18 cellular contexts compared by ENCODE assay signal in the genomic region with DNA sequence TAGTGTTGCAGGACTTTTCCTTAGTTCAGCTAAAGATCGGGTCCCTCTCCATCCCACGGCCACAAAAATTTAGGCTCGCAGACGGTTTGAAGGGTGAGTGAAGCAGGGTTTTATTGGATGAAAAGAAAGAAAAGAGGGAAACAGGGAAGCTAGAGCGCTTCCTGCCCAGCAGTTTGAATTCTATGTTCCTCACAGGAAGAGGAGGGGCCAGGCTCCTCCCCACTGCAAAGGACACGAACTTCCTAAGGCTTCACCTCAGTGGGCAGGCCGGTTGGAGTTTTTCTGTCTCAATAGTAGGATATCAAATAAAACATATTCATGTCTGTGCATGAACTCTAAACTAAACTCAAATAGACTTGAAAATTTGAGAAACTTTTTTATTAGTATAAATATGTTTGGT. TPM values are rescaled to one million over a fixed set of nuclear protein-coding genes. Genes with fewer than 3 reads are reported as not detected.
A peak's percentile ranks its signal among the peaks of the same experiment; 100 is the strongest.
DNase-seq lines count a peak whose midpoint lies in the region; ATAC-seq and TF ChIP-seq lines count a peak whose summit lies in the region.
"Had no signal": no experiment of that assay in that cellular context is flagged by ENCODE, and none has a peak within 500 bp of the region (broad histone marks: within the 10 kb centered on the region; RNA-seq: fewer than 3 reads in every experiment).

No MANE protein-coding gene starts in this region.

- intact Hi-C loops in activated B cell treated with CpG ODN at 0.5 μM for 24 hours (cut with micrococcal nuclease): no loop called here

- H3K36me3 Mint-ChIP-seq in activated CD4-positive, alpha-beta T cell treated with anti-CD3 and anti-CD28 coated beads, Interleukin-2, amount 10 ng/mL, durations not matched to agents 7 days and 5 days (ENCODE audit: low read depth): peaks cover 76% of the 10 kb centered on the region
- H3K36me3 Mint-ChIP-seq in activated B cell treated with CpG ODN at 0.5 μM for 24 hours (ENCODE audit: low read depth): peaks cover 74% of the 10 kb centered on the region
- peaks cover 21% of the 10 kb centered on the region for H3K36me3 Mint-ChIP-seq in stimulated activated effector memory CD8-positive, alpha-beta T cell treated with anti-CD3 and anti-CD28 coated beads, Interleukin-12 subunit alpha, Interleukin-12 subunit beta, amount 100 ng/mL, for 72 hours

- no peaks in the 10 kb centered on the region for H3K9me3 Mint-ChIP-seq in activated CD4-positive, alpha-beta T cell treated with anti-CD3 and anti-CD28 coated beads, Interleukin-2, amount 10 ng/mL, durations not matched to agents 7 days and 5 days
- no peaks in the 10 kb centered on the region for H3K9me3 Mint-ChIP-seq in activated B cell treated with CpG ODN at 0.5 μM for 24 hours
- no peaks in the 10 kb centered on the region for H3K9me3 Mint-ChIP-seq in stimulated activated effector memory CD8-positive, alpha-beta T cell treated with anti-CD3 and anti-CD28 coated beads, Interleukin-12 subunit alpha, Interleukin-12 subunit beta, amount 100 ng/mL, for 72 hours

- H3F3A ChIP-seq in DOHH2 (ENCODE audit: control insufficient read depth, insufficient read depth): peaks cover 9% of the 10 kb centered on the region

- CTCF ChIA-PET in activated CD4-positive, alpha-beta T cell treated with anti-CD3 and anti-CD28 coated beads, Interleukin-2, amount 10 ng/mL, durations not matched to agents 7 days and 5 days (lab: Charles Lee): interaction anchor here (2.1 kb wide), 1 partner anchor 13 kb away, joined by 6 read pairs; no protein-coding TSS in a partner anchor
- CTCF ChIA-PET in activated B cell treated with CpG ODN at 0.5 μM for 24 hours (lab: Charles Lee): interaction anchor here (1.4 kb wide), 1 partner anchor 36 kb away, joined by 4 read pairs; no protein-coding TSS in a partner anchor

- H3K9me2 ChIP-seq in DOHH2 (replicated peaks; ENCODE audit: control insufficient read depth, low read length): no peaks in the 10 kb centered on the region

- H3K4me2 ChIP-seq in DOHH2 (ENCODE audit: low read length): peak overlapping the region; percentile 24

- H3K27me3 ChIP-seq in DOHH2 (ENCODE audit: control insufficient read depth, low read length) (no peaks in the 10 kb centered on the region), neutrophil (no peaks in the 10 kb centered on the region)

- H3K36me3 ChIP-seq in DOHH2 (ENCODE audit: control insufficient read depth, low read length): peaks cover 78% of the 10 kb centered on the region
- peaks cover 56% of the 10 kb centered on the region for H3K36me3 ChIP-seq in neutrophil

- peak overlapping the region; percentile 52 for H3K27ac Mint-ChIP-seq in activated CD4-positive, alpha-beta T cell treated with anti-CD3 and anti-CD28 coated beads, Interleukin-2, amount 10 ng/mL, durations not matched to agents 7 days and 5 days
- peak overlapping the region; percentile 65 for H3K27ac Mint-ChIP-seq in activated B cell treated with CpG ODN at 0.5 μM for 24 hours
- H3K27ac Mint-ChIP-seq in stimulated activated effector memory CD8-positive, alpha-beta T cell treated with anti-CD3 and anti-CD28 coated beads, Interleukin-12 subunit alpha, Interleukin-12 subunit beta, amount 100 ng/mL, for 72 hours: no peak overlapping the region

- H3K4me3 ChIP-seq in DOHH2 (ENCODE audit: low read length) (0 out of 2 replicates have a peak overlapping the region, but pooled peaks have one; percentile 3), neutrophil (ENCODE audit: low read depth in 1 of 2, low read length in 1 of 2) (no peak overlapping the region)
- H3K4me3 ChIP-seq: GM12878 had no signal

- no peak overlapping the region for H3K4me3 Mint-ChIP-seq in activated CD4-positive, alpha-beta T cell treated with anti-CD3 and anti-CD28 coated beads, Interleukin-2, amount 10 ng/mL, durations not matched to agents 7 days and 5 days
- no peak overlapping the region for H3K4me3 Mint-ChIP-seq in activated B cell treated with CpG ODN at 0.5 μM for 24 hours
- no peak overlapping the region for H3K4me3 Mint-ChIP-seq in stimulated activated effector memory CD8-positive, alpha-beta T cell treated with anti-CD3 and anti-CD28 coated beads, Interleukin-12 subunit alpha, Interleukin-12 subunit beta, amount 100 ng/mL, for 72 hours

- ATAC-seq in activated B cell treated with CpG ODN at 0.5 μM for 24 hours (ENCODE audit: low read depth): no peak
- no peak for ATAC-seq in stimulated activated effector memory CD8-positive, alpha-beta T cell treated with anti-CD3 and anti-CD28 coated beads, Interleukin-12 subunit alpha, Interleukin-12 subunit beta, amount 100 ng/mL, for 72 hours
- ATAC-seq: GM12878 had no signal

- no peak for DNase-seq in activated CD4-positive, alpha-beta T cell treated with anti-CD3 and anti-CD28 coated beads, Interleukin-2, amount 10 ng/mL, durations not matched to agents 7 days and 5 days
- no peak for DNase-seq in activated CD4-positive, alpha-beta T cell treated with anti-CD3 and anti-CD28 coated beads, Interleukin-2, amount 50 U/mL, for 48 hours
- DNase-seq in activated B cell treated with CpG ODN at 0.5 μM for 24 hours (no peak), SHP77 (lab: John Stamatoyannopoulos, UW) (no peak), DMS 273 (lab: John Stamatoyannopoulos, UW; ENCODE audit: unreplicated experiment) (no peak)
- no peak for DNase-seq in stimulated activated effector memory CD8-positive, alpha-beta T cell treated with anti-CD3 and anti-CD28 coated beads, Interleukin-12 subunit alpha, Interleukin-12 subunit beta, amount 100 ng/mL, for 72 hours (ENCODE audit: low spot score in 2 of 2)
- DNase-seq: C1 segment of cervical spinal cord, COR-L47, MV-4-11, NCI-H1417 treated with DMSO at 0.1 percent for 48 hours, NCI-H345, NCI-H69 had no signal

- H3K4me1 Mint-ChIP-seq in activated CD4-positive, alpha-beta T cell treated with anti-CD3 and anti-CD28 coated beads, Interleukin-2, amount 10 ng/mL, durations not matched to agents 7 days and 5 days: peaks cover 59% of the 10 kb centered on the region
- peaks cover 66% of the 10 kb centered on the region for H3K4me1 Mint-ChIP-seq in activated B cell treated with CpG ODN at 0.5 μM for 24 hours
- H3K4me1 Mint-ChIP-seq in stimulated activated effector memory CD8-positive, alpha-beta T cell treated with anti-CD3 and anti-CD28 coated beads, Interleukin-12 subunit alpha, Interleukin-12 subunit beta, amount 100 ng/mL, for 72 hours: peaks cover 34% of the 10 kb centered on the region

- no peaks in the 10 kb centered on the region for H4K20me1 ChIP-seq in DOHH2 (ENCODE audit: control insufficient read depth, insufficient read depth, low read depth, low read length)

- no peaks in the 10 kb centered on the region for H3K27me3 Mint-ChIP-seq in activated CD4-positive, alpha-beta T cell treated with anti-CD3 and anti-CD28 coated beads, Interleukin-2, amount 10 ng/mL, durations not matched to agents 7 days and 5 days
- H3K27me3 Mint-ChIP-seq in activated B cell treated with CpG ODN at 0.5 μM for 24 hours: no peaks in the 10 kb centered on the region

- H3K9me3 ChIP-seq in DOHH2 (ENCODE audit: control insufficient read depth, insufficient read depth, low read length): no peaks in the 10 kb centered on the region
- H3K9me3 ChIP-seq in neutrophil: no peaks in the 10 kb centered on the region

- POLR2A ChIA-PET in activated CD4-positive, alpha-beta T cell treated with anti-CD3 and anti-CD28 coated beads, Interleukin-2, amount 10 ng/mL, durations not matched to agents 7 days and 5 days (lab: Charles Lee): no interaction called here
- POLR2A ChIA-PET in activated B cell treated with CpG ODN at 0.5 μM for 24 hours (lab: Charles Lee): interaction anchor here (1.0 to 4.5 kb wide), 2 partner anchors 22 to 27 kb away, joined by 3 to 75 read pairs; a partner anchor contains a TSS

- H3K79me2 ChIP-seq in DOHH2 (ENCODE audit: control insufficient read depth, low read length): no peaks in the 10 kb centered on the region

- H3K4me1 ChIP-seq in DOHH2 (ENCODE audit: control insufficient read depth, low read length) (peaks cover 53% of the 10 kb centered on the region), neutrophil (ENCODE audit: control insufficient read depth in 1 of 2, insufficient read depth in 1 of 2, low read depth in 1 of 2, low read length in 1 of 2) (peaks cover 28 to 45% of the 10 kb centered on the region in 2 experiments)

- TF ChIP-seq CTCF in DOHH2 (IDR thresholded peaks at IDR 0.05; ENCODE audit: low read depth, low read length, poor library complexity, severe bottlenecking) (no peak), activated B cell treated with CpG ODN at 0.5 μM for 24 hours (IDR thresholded peaks at IDR 0.05) (no peak), neutrophil (IDR thresholded peaks at IDR 0.05) (no peak)

- no peak overlapping the region for H3K27ac ChIP-seq in DOHH2 (ENCODE audit: low read depth, low read length)
- peak overlapping the region; percentile 37 for H3K27ac ChIP-seq in neutrophil

RNA-seq across cellular contexts. Expression of a gene that starts 27.4 kb away (rescaled TPM):
- 10 to 100 TPM; 39.5 TPM for total RNA-seq in activated CD4-positive, alpha-beta T cell treated with anti-CD3 and anti-CD28 coated beads, Interleukin-2, amount 10 ng/mL, durations not matched to agents 7 days and 5 days
- 137 and 144 TPM in 2 replicates for total RNA-seq in activated B cell treated with CpG ODN at 0.5 μM for 24 hours
- total RNA-seq: A172, G401, LHCN-M2 had no signal

RNA-seq across cellular contexts. Expression of a gene that starts 50.2 kb away (rescaled TPM):
- 10 to 100 TPM; 28.9 to 33.1 TPM for total RNA-seq in activated CD4-positive, alpha-beta T cell treated with anti-CD3 and anti-CD28 coated beads, Interleukin-2, amount 10 ng/mL, durations not matched to agents 7 days and 5 days
- 21.9 and 23.8 TPM in 2 replicates for total RNA-seq in activated B cell treated with CpG ODN at 0.5 μM for 24 hours
